Comparison of ENCODE assay signal across 23 cellular contexts in genomic region chr18:75074196-75075015, GRCh38.
DNase-seq lines count a peak whose midpoint lies in the region; ATAC-seq and TF ChIP-seq lines count a peak whose summit lies in the region.
"Had no signal": no experiment of that assay in that cellular context is flagged by ENCODE, and none has a peak within 500 bp of the region (broad histone marks: within the 10 kb centered on the region; RNA-seq: fewer than 3 reads in every experiment).

No MANE protein-coding gene starts in this region.

- H3K23ac ChIP-seq in mesenchymal stem cell (ENCODE audit: low read length in 2 of 2): no peak overlapping the region

- no peak overlapping the region for H3K4me3 ChIP-seq in CD4-positive, CD25-positive, alpha-beta regulatory T cell (ENCODE audit: low read depth, low read length)
- no peak overlapping the region for H3K4me3 ChIP-seq in mesenchymal stem cell (ENCODE audit: insufficient read depth in 1 of 2, low read depth in 1 of 2, low read length in 2 of 2)
- H3K4me3 ChIP-seq: GM12878 had no signal

- H3K27me3 ChIP-seq in CD4-positive, CD25-positive, alpha-beta regulatory T cell (ENCODE audit: control insufficient read depth, insufficient read depth, low read length): no peaks in the 10 kb centered on the region
- no peaks in the 10 kb centered on the region for H3K27me3 ChIP-seq in mesenchymal stem cell (ENCODE audit: control insufficient read depth in 1 of 2, insufficient read depth in 1 of 2, low read length in 2 of 2)
- H3K27me3 ChIP-seq: BE2C had no signal

- no peak overlapping the region for H3K9ac ChIP-seq in mesenchymal stem cell (ENCODE audit: low read length)

- H2AK5ac ChIP-seq in mesenchymal stem cell (ENCODE audit: low read length, severe bottlenecking): no peak overlapping the region

- no peak overlapping the region for H3K18ac ChIP-seq in mesenchymal stem cell (ENCODE audit: low read depth in 1 of 2, low read length in 2 of 2)

- ATAC-seq in CD4-positive, CD25-positive, alpha-beta regulatory T cell (ENCODE audit: low read depth in 2 of 2): no peak
- ATAC-seq in GM18517 (IDR thresholded peaks at IDR 0.05; ENCODE audit: unreplicated experiment) (no peak), HG02759 (IDR thresholded peaks at IDR 0.05; ENCODE audit: unreplicated experiment) (no peak)
- ATAC-seq: GM12878 had no signal

- no peak overlapping the region for H2BK15ac ChIP-seq in mesenchymal stem cell (ENCODE audit: low read depth, poor library complexity, severe bottlenecking)

- H3K36me3 Mint-ChIP-seq in CD4-positive, CD25-positive, alpha-beta regulatory T cell: peaks cover 18% of the 10 kb centered on the region
- H3K36me3 Mint-ChIP-seq in dendritic cell treated with granulocyte-macrophage colony-stimulating factor and Interleukin-4, amounts not matched to agents 40 ng/mL and 50 ng/mL, for 4 days (ENCODE audit: low read depth): no peaks in the 10 kb centered on the region
- H3K36me3 Mint-ChIP-seq in nephron progenitor cell (ENCODE audit: low read depth): no peaks in the 10 kb centered on the region

- no peaks in the 10 kb centered on the region for H3K36me3 ChIP-seq in CD4-positive, CD25-positive, alpha-beta regulatory T cell (ENCODE audit: control insufficient read depth, insufficient read depth, low read length)
- no peaks in the 10 kb centered on the region for H3K36me3 ChIP-seq in mesenchymal stem cell (ENCODE audit: control insufficient read depth in 1 of 2, insufficient read depth in 2 of 2, low read depth in 1 of 2, low read length in 2 of 2)
- H3K36me3 ChIP-seq: BE2C had no signal

- no peaks in the 10 kb centered on the region for H3K27me3 Mint-ChIP-seq in CD4-positive, CD25-positive, alpha-beta regulatory T cell
- no peaks in the 10 kb centered on the region for H3K27me3 Mint-ChIP-seq in dendritic cell treated with granulocyte-macrophage colony-stimulating factor and Interleukin-4, amounts not matched to agents 40 ng/mL and 50 ng/mL, for 4 days
- H3K27me3 Mint-ChIP-seq in nephron progenitor cell (ENCODE audit: low read depth, poor library complexity): no peaks in the 10 kb centered on the region
- H3K27me3 Mint-ChIP-seq: CD8-positive, alpha-beta memory T cell had no signal

- no peak overlapping the region for H4K8ac ChIP-seq in mesenchymal stem cell (ENCODE audit: low read length)

- peaks cover 26 to 60% of the 10 kb centered on the region in 2 experiments for H3K9me3 ChIP-seq in CD4-positive, CD25-positive, alpha-beta regulatory T cell (ENCODE audit: control insufficient read depth in 2 of 2, low read length in 2 of 2)
- peaks cover 22% of the 10 kb centered on the region for H3K9me3 ChIP-seq in mesenchymal stem cell (ENCODE audit: control insufficient read depth, low read length)
- H3K9me3 ChIP-seq: BE2C had no signal

- no peak overlapping the region for H2BK5ac ChIP-seq in mesenchymal stem cell (ENCODE audit: low read depth, low read length, poor library complexity, severe bottlenecking)

- 91% methylated on average over 13 of the region's 13 CpGs for WGBS in mesenchymal stem cell

- H3K79me1 ChIP-seq in mesenchymal stem cell (replicated peaks; ENCODE audit: low read length, poor library complexity, severe bottlenecking): no peaks in the 10 kb centered on the region

- H3K4me1 Mint-ChIP-seq in CD4-positive, CD25-positive, alpha-beta regulatory T cell: peaks cover 9 to 41% (median 26%) of the 10 kb centered on the region in 4 donors
- peaks cover 31% of the 10 kb centered on the region for H3K4me1 Mint-ChIP-seq in dendritic cell treated with granulocyte-macrophage colony-stimulating factor and Interleukin-4, amounts not matched to agents 40 ng/mL and 50 ng/mL, for 4 days (ENCODE audit: low read depth)
- peaks cover 26% of the 10 kb centered on the region for H3K4me1 Mint-ChIP-seq in nephron progenitor cell

- H3K4me3 Mint-ChIP-seq in CD4-positive, CD25-positive, alpha-beta regulatory T cell: peak overlapping the region in 2 of 4 donors; percentile 44 to 51
- no peak overlapping the region for H3K4me3 Mint-ChIP-seq in dendritic cell treated with granulocyte-macrophage colony-stimulating factor and Interleukin-4, amounts not matched to agents 40 ng/mL and 50 ng/mL, for 4 days
- no peak overlapping the region for H3K4me3 Mint-ChIP-seq in nephron progenitor cell

- no peak overlapping the region for H4K91ac ChIP-seq in mesenchymal stem cell (ENCODE audit: low read length)

- no peak overlapping the region for H2BK120ac ChIP-seq in mesenchymal stem cell (ENCODE audit: low read depth, low read length)

- H2AFZ ChIP-seq in mesenchymal stem cell (ENCODE audit: low read depth, low read length): no peak overlapping the region

- TF ChIP-seq CTCF in nephron progenitor cell (IDR thresholded peaks at IDR 0.05): no peak

- H3K4me1 ChIP-seq in CD4-positive, CD25-positive, alpha-beta regulatory T cell (ENCODE audit: control insufficient read depth, insufficient read depth, low read length, poor library complexity, severe bottlenecking): peaks cover 31% of the 10 kb centered on the region
- H3K4me1 ChIP-seq in mesenchymal stem cell (ENCODE audit: control insufficient read depth, insufficient read depth, low read depth, low read length): peaks cover 10% of the 10 kb centered on the region
- H3K4me1 ChIP-seq: BE2C had no signal

- intact Hi-C loops in dendritic cell treated with granulocyte-macrophage colony-stimulating factor and Interleukin-4, amounts not matched to agents 40 ng/mL and 50 ng/mL, for 4 days (cut with micrococcal nuclease): no loop called here

- peaks cover 0 to 41% (median 6%) of the 10 kb centered on the region in 7 donors for H3K9me3 Mint-ChIP-seq in CD4-positive, CD25-positive, alpha-beta regulatory T cell
- peaks cover 43% of the 10 kb centered on the region for H3K9me3 Mint-ChIP-seq in dendritic cell treated with granulocyte-macrophage colony-stimulating factor and Interleukin-4, amounts not matched to agents 40 ng/mL and 50 ng/mL, for 4 days
- H3K9me3 Mint-ChIP-seq in nephron progenitor cell: peaks cover 30% of the 10 kb centered on the region

- H3K4ac ChIP-seq in mesenchymal stem cell (ENCODE audit: low read depth in 1 of 2, low read length in 2 of 2): no peak overlapping the region

- peak; percentile 32 for DNase-seq in activated CD8-positive, alpha-beta memory T cell treated with anti-CD3 and anti-CD28 coated beads for 24 hours
- DNase-seq in activated CD8-positive, alpha-beta memory T cell treated with anti-CD3 and anti-CD28 coated beads, Interleukin-2, amount 50 U/mL, for 48 hours: no peak
- no peak for DNase-seq in CD4-positive, CD25-positive, alpha-beta regulatory T cell
- DNase-seq in nephron progenitor cell: no peak
- no peak for DNase-seq in mesenchymal stem cell
- DNase-seq: BE2C; CD8-positive, alpha-beta memory T cell; GDM1; GOT3; KBM-7; MV-4-11; NCI-H1417; NCI-H187 treated with DMSO at 0.1 percent for 48 hours; NCI-H446; NCI-H69; NK-92 treated with Interleukin-12 subunit alpha and Interleukin-12 subunit beta, amount 100 ng/mL, for 24 hours; OCI-M1 had no signal

- H3K27ac ChIP-seq in CD4-positive, CD25-positive, alpha-beta regulatory T cell (ENCODE audit: insufficient read depth, low read length, poor library complexity, severe bottlenecking): no peak overlapping the region
- H3K27ac ChIP-seq in mesenchymal stem cell (ENCODE audit: low read length, poor library complexity, severe bottlenecking): no peak overlapping the region
- H3K27ac ChIP-seq: 22Rv1, RWPE1 had no signal

- H2BK12ac ChIP-seq in mesenchymal stem cell (ENCODE audit: low read length in 2 of 2): no peak overlapping the region

- H3K14ac ChIP-seq in mesenchymal stem cell (ENCODE audit: low read length in 2 of 2): no peak overlapping the region

- H3K4me2 ChIP-seq in mesenchymal stem cell (ENCODE audit: low read length, poor library complexity, severe bottlenecking): no peak overlapping the region

- peak overlapping the region; percentile 46 to 90 (median 67) for H3K27ac Mint-ChIP-seq in CD4-positive, CD25-positive, alpha-beta regulatory T cell
- peak overlapping the region; percentile 17 for H3K27ac Mint-ChIP-seq in dendritic cell treated with granulocyte-macrophage colony-stimulating factor and Interleukin-4, amounts not matched to agents 40 ng/mL and 50 ng/mL, for 4 days
- peak overlapping the region; percentile 29 for H3K27ac Mint-ChIP-seq in nephron progenitor cell

Comparison
In these comparisons a context has a peak if more than half of its experiments do, and no peak if none do; other contexts are left out.
1. H3K27ac Mint-ChIP-seq: peak in every context shown above with its lines; median percentile 67 in CD4-positive, CD25-positive, alpha-beta regulatory T cell; 29 in nephron progenitor cell; 17 in dendritic cell treated with granulocyte-macrophage colony-stimulating factor and Interleukin-4, amounts not matched to agents 40 ng/mL and 50 ng/mL, for 4 days.